In genomic region chrX:152640039-152640818, GRCh38 we compare ENCODE assay signal across 1 cellular context.
A peak's percentile ranks its signal among the peaks of the same experiment; 100 is the strongest.
TF ChIP-seq lines count a peak whose summit lies in the region.

No MANE protein-coding gene starts in this region.

TF ChIP-seq in K562, 482 proteins besides CTCF, POLR2A, EP300 and RAD21 (continued from another document and continues in another):
- no peak for TF ChIP-seq SNAPC5 (CRISPR knock-in tag; IDR thresholded peaks at IDR 0.05)
- peak; percentile 91 for TF ChIP-seq ATF3 (IDR thresholded peaks at IDR 0.05)
- peak; percentile 84; the same call in 1 of the 2 replicates for TF ChIP-seq ATF3 (CRISPR knock-in tag; conservative IDR thresholded peaks at IDR 0.05)
- no peak for TF ChIP-seq TFAM (CRISPR knock-in tag; conservative IDR thresholded peaks at IDR 0.05)
- TF ChIP-seq, protein P1, sequence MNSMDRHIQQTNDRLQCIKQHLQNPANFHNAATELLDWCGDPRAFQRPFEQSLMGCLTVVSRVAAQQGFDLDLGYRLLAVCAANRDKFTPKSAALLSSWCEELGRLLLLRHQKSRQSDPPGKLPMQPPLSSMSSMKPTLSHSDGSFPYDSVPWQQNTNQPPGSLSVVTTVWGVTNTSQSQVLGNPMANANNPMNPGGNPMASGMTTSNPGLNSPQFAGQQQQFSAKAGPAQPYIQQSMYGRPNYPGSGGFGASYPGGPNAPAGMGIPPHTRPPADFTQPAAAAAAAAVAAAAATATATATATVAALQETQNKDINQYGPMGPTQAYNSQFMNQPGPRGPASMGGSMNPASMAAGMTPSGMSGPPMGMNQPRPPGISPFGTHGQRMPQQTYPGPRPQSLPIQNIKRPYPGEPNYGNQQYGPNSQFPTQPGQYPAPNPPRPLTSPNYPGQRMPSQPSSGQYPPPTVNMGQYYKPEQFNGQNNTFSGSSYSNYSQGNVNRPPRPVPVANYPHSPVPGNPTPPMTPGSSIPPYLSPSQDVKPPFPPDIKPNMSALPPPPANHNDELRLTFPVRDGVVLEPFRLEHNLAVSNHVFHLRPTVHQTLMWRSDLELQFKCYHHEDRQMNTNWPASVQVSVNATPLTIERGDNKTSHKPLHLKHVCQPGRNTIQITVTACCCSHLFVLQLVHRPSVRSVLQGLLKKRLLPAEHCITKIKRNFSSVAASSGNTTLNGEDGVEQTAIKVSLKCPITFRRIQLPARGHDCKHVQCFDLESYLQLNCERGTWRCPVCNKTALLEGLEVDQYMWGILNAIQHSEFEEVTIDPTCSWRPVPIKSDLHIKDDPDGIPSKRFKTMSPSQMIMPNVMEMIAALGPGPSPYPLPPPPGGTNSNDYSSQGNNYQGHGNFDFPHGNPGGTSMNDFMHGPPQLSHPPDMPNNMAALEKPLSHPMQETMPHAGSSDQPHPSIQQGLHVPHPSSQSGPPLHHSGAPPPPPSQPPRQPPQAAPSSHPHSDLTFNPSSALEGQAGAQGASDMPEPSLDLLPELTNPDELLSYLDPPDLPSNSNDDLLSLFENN (IDR thresholded peaks at IDR 0.05; ENCODE audit: low read depth in 2 of 2, low read length in 2 of 2), result no peak
- TF ChIP-seq ZNF277 (CRISPR knock-in tag; IDR thresholded peaks at IDR 0.05; ENCODE audit: borderline replicate concordance), result no peak
- no peak for TF ChIP-seq DACH1 (IDR thresholded peaks at IDR 0.05; ENCODE audit: partially characterized antibody)
- TF ChIP-seq ZNF253 (CRISPR knock-in tag; conservative IDR thresholded peaks at IDR 0.05), result no peak
- peak; percentile 94 for TF ChIP-seq FOSL1 (tag; conservative IDR thresholded peaks at IDR 0.05)
- 0 out of 2 replicates have a peak, but pooled peaks have one; percentile 12 for TF ChIP-seq JUNB (CRISPR knock-in tag; conservative IDR thresholded peaks at IDR 0.05)
- TF ChIP-seq NFE2 (IDR thresholded peaks at IDR 0.05; ENCODE audit: low read depth), result peak; percentile 84
- TF ChIP-seq, protein P2, sequence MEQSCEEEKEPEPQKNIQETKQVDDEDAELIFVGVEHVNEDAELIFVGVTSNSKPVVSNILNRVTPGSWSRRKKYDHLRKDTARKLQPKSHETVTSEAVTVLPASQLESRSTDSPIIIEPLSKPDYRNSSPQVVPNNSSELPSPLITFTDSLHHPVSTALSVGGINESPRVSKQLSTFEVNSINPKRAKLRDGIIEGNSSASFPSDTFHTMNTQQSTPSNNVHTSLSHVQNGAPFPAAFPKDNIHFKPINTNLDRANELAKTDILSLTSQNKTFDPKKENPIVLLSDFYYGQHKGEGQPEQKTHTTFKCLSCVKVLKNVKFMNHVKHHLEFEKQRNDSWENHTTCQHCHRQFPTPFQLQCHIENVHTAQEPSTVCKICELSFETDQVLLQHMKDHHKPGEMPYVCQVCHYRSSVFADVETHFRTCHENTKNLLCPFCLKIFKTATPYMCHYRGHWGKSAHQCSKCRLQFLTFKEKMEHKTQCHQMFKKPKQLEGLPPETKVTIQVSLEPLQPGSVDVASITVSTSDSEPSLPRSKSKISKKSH (CRISPR knock-in tag; IDR thresholded peaks at IDR 0.05), result no peak
- peak; percentile 81 for TF ChIP-seq ZNF740 (CRISPR knock-in tag; IDR thresholded peaks at IDR 0.05)
- TF ChIP-seq ZNF740 (tag; IDR thresholded peaks at IDR 0.05), result no peak
- no peak for TF ChIP-seq POLR3A (IDR thresholded peaks at IDR 0.05; ENCODE audit: borderline replicate concordance, extremely low read depth, insufficient read depth, insufficient read length)
- TF ChIP-seq JUN (IDR thresholded peaks at IDR 0.05; ENCODE audit: borderline replicate concordance, low read depth, low read length), result peak; percentile 90
- TF ChIP-seq JUN (CRISPR knock-in tag; IDR thresholded peaks at IDR 0.05; ENCODE audit: borderline replicate concordance), result no peak
- no peak for TF ChIP-seq HDAC3 (IDR thresholded peaks at IDR 0.05; ENCODE audit: borderline replicate concordance, partially characterized antibody)
- TF ChIP-seq ZNF384 (IDR thresholded peaks at IDR 0.05; ENCODE audit: low read depth, low read length), result no peak
- no peak for TF ChIP-seq TEAD4 (IDR thresholded peaks at IDR 0.05; ENCODE audit: low read length)
- no peak for TF ChIP-seq TEAD4 (CRISPR knock-in tag; IDR thresholded peaks at IDR 0.05; ENCODE audit: borderline replicate concordance)
- TF ChIP-seq SRSF1 (IDR thresholded peaks at IDR 0.05; ENCODE audit: low read depth, low read length), result no peak
- no peak for TF ChIP-seq ATF1 (CRISPR knock-in tag; IDR thresholded peaks at IDR 0.05)
- peak; percentile 75 for TF ChIP-seq ATF1 (tag; IDR thresholded peaks at IDR 0.05)
- no peak for TF ChIP-seq U2AF2 (optimal IDR thresholded peaks at IDR 0.05; ENCODE audit: low read depth, low read length)
- TF ChIP-seq DPF2 (IDR thresholded peaks at IDR 0.05), result peak; percentile 64; the same call in 1 of the 2 replicates
- no peak for TF ChIP-seq RBM34 (IDR thresholded peaks at IDR 0.05; ENCODE audit: borderline replicate concordance, insufficient read depth, low read length)
- no peak for TF ChIP-seq ZNF124 (CRISPR knock-in tag; IDR thresholded peaks at IDR 0.05)
- peak; percentile 88 for TF ChIP-seq CREM (IDR thresholded peaks at IDR 0.05; ENCODE audit: low read depth)
- TF ChIP-seq HLTF (IDR thresholded peaks at IDR 0.05), result no peak
- peak; percentile 71 for TF ChIP-seq MAFG (tag; conservative IDR thresholded peaks at IDR 0.05)
- no peak for TF ChIP-seq CHCHD3 (CRISPR knock-in tag; IDR thresholded peaks at IDR 0.05)
- TF ChIP-seq STAT5A (IDR thresholded peaks at IDR 0.05; ENCODE audit: borderline replicate concordance, low read length), result no peak
- TF ChIP-seq SPI1 (IDR thresholded peaks at IDR 0.05; ENCODE audit: borderline replicate concordance, low read depth, low read length), result no peak
- TF ChIP-seq, protein P3, sequence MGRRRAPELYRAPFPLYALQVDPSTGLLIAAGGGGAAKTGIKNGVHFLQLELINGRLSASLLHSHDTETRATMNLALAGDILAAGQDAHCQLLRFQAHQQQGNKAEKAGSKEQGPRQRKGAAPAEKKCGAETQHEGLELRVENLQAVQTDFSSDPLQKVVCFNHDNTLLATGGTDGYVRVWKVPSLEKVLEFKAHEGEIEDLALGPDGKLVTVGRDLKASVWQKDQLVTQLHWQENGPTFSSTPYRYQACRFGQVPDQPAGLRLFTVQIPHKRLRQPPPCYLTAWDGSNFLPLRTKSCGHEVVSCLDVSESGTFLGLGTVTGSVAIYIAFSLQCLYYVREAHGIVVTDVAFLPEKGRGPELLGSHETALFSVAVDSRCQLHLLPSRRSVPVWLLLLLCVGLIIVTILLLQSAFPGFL (CRISPR knock-in tag; IDR thresholded peaks at IDR 0.05), result no peak
- TF ChIP-seq, protein P4, sequence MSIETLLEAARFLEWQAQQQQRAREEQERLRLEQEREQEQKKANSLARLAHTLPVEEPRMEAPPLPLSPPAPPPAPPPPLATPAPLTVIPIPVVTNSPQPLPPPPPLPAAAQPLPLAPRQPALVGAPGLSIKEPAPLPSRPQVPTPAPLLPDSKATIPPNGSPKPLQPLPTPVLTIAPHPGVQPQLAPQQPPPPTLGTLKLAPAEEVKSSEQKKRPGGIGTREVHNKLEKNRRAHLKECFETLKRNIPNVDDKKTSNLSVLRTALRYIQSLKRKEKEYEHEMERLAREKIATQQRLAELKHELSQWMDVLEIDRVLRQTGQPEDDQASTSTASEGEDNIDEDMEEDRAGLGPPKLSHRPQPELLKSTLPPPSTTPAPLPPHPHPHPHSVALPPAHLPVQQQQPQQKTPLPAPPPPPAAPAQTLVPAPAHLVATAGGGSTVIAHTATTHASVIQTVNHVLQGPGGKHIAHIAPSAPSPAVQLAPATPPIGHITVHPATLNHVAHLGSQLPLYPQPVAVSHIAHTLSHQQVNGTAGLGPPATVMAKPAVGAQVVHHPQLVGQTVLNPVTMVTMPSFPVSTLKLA (conservative IDR thresholded peaks at IDR 0.05), result no peak
- TF ChIP-seq CEBPB (tag; IDR thresholded peaks at IDR 0.05), result no peak
- no peak for TF ChIP-seq MEF2A (IDR thresholded peaks at IDR 0.05; ENCODE audit: control insufficient read depth, low read depth, low read length)
- no peak for TF ChIP-seq RBBP5 (IDR thresholded peaks at IDR 0.05; ENCODE audit: borderline replicate concordance, insufficient read depth, low read length, poor library complexity, severe bottlenecking)
- no peak for TF ChIP-seq KLF1 (tag; IDR thresholded peaks at IDR 0.05)
- TF ChIP-seq NRF1 (conservative IDR thresholded peaks at IDR 0.05 in 1 of 2, IDR thresholded peaks at IDR 0.05 in 1 of 2), result peak; percentile 34 to 49; a peak in 2 of 4 replicates
- TF ChIP-seq ZNF316 (IDR thresholded peaks at IDR 0.05), result peak; percentile 57
- TF ChIP-seq MAZ (CRISPR knock-in tag; conservative IDR thresholded peaks at IDR 0.05 in 1 of 2, IDR thresholded peaks at IDR 0.05 in 1 of 2), result peak in 1 of 2 experiments; percentile 89; a peak in 2 of 4 replicates
- no peak for TF ChIP-seq PCBP2 (IDR thresholded peaks at IDR 0.05; ENCODE audit: low read depth, low read length, poor library complexity, severe bottlenecking)
- no peak for TF ChIP-seq ZNF644 (tag; IDR thresholded peaks at IDR 0.05; ENCODE audit: low read depth)
- no peak for TF ChIP-seq RREB1 (CRISPR knock-in tag; IDR thresholded peaks at IDR 0.05)
- TF ChIP-seq ZNF24 (IDR thresholded peaks at IDR 0.05), result no peak
- TF ChIP-seq RAD51 (IDR thresholded peaks at IDR 0.05; ENCODE audit: borderline replicate concordance, low read depth), result no peak
- no peak for TF ChIP-seq KAT8 (IDR thresholded peaks at IDR 0.05; ENCODE audit: low read depth)
- TF ChIP-seq PML (IDR thresholded peaks at IDR 0.05; ENCODE audit: low read length), result no peak
- TF ChIP-seq, protein P5, sequence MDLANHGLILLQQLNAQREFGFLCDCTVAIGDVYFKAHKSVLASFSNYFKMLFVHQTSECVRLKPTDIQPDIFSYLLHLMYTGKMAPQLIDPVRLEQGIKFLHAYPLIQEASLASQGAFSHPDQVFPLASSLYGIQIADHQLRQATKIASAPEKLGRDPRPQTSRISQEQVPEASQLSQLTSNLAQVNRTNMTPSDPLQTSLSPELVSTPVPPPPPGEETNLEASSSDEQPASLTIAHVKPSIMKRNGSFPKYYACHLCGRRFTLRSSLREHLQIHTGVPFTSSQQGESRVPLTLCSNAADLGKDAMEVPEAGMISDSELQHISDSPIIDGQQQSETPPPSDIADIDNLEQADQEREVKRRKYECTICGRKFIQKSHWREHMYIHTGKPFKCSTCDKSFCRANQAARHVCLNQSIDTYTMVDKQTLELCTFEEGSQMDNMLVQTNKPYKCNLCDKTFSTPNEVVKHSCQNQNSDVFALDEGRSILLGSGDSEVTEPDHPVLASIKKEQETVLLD (IDR thresholded peaks at IDR 0.05), result no peak
